1 cellular context compared by ENCODE assay signal in the genomic region with DNA sequence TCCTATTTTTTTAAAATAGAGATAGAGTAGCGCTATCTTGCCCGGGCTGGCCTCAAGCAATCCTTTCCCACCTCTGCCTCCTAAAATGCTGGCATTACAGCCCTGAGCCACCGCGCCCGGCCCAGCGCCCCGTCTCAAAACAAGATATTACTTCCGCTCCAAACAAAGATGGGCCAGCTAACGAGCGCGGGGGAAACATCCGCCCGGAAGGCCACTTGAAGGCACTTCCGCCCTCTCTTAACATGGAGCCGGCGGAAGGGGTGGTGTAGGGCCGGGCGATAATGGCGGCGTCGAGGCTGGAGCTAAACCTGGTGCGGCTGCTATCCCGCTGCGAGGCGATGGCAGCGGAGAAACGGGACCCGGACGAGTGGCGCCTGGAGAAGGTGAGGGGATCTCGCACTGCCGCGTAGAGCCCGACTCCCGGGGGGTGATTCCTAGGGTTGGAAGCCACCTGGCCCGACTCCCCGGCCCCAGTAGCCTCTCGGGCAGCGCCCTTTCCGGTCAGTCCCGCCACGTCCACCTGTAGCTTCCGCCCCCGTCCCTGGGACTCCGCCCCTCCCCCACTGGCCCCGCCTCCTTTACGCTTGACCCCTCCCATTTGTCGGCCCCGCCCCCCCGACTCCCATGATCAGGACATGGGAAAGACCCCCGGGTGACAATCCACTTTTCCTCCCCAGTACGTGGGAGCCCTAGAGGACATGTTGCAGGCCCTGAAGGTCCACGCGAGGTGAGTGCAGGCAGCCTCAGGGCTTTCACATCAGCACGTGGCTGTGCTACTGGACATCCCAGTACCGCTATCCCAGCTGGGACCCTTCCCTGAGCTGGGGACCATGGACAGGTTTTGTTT.
TF ChIP-seq lines count a peak whose summit lies in the region.

A gene with protein sequence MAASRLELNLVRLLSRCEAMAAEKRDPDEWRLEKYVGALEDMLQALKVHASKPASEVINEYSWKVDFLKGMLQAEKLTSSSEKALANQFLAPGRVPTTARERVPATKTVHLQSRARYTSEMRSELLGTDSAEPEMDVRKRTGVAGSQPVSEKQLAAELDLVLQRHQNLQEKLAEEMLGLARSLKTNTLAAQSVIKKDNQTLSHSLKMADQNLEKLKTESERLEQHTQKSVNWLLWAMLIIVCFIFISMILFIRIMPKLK (plus strand): TSS at position 233 of the 847 bp plus-strand sequence. CDS start 49 bp downstream, at position 282.

TF ChIP-seq in IMR-90, 13 proteins besides CTCF, POLR2A, EP300 and RAD21:
- TF ChIP-seq, protein P1, sequence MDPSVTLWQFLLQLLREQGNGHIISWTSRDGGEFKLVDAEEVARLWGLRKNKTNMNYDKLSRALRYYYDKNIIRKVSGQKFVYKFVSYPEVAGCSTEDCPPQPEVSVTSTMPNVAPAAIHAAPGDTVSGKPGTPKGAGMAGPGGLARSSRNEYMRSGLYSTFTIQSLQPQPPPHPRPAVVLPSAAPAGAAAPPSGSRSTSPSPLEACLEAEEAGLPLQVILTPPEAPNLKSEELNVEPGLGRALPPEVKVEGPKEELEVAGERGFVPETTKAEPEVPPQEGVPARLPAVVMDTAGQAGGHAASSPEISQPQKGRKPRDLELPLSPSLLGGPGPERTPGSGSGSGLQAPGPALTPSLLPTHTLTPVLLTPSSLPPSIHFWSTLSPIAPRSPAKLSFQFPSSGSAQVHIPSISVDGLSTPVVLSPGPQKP (IDR thresholded peaks at IDR 0.05; ENCODE audit: borderline replicate concordance, low read depth, low read length), result peak; percentile 33; the same call in 1 of the 2 replicates
- TF ChIP-seq SMC3 (IDR thresholded peaks at IDR 0.05; ENCODE audit: low read depth, low read length) (no peak), MAZ (IDR thresholded peaks at IDR 0.05; ENCODE audit: borderline replicate concordance, low read depth, low read length) (peak; percentile 43; the same call in 1 of the 2 replicates), MXI1 (IDR thresholded peaks at IDR 0.05; ENCODE audit: borderline replicate concordance, low read depth, low read length) (peak; percentile 56; the same call in 1 of the 2 replicates), BHLHE40 (IDR thresholded peaks at IDR 0.05; ENCODE audit: low read depth, low read length) (0 out of 2 replicates have a peak, but pooled peaks have one; percentile 3), CEBPB (IDR thresholded peaks at IDR 0.05; ENCODE audit: low read depth, low read length) (no peak), RFX5 (IDR thresholded peaks at IDR 0.05; ENCODE audit: low read depth, low read length) (no peak), CHD1 (IDR thresholded peaks at IDR 0.05; ENCODE audit: low read depth, low read length) (no peak), RCOR1 (IDR thresholded peaks at IDR 0.05; ENCODE audit: insufficient replicate concordance, low read length) (no peak), MAFK (IDR thresholded peaks at IDR 0.05; ENCODE audit: low read depth, low read length) (no peak), FOS (IDR thresholded peaks at IDR 0.05; ENCODE audit: low read depth, low read length) (no peak), NFE2L2 (IDR thresholded peaks at IDR 0.05; ENCODE audit: low read depth, low read length) (0 out of 2 replicates have a peak, but pooled peaks have one; percentile 2)
- TF ChIP-seq, protein P2, sequence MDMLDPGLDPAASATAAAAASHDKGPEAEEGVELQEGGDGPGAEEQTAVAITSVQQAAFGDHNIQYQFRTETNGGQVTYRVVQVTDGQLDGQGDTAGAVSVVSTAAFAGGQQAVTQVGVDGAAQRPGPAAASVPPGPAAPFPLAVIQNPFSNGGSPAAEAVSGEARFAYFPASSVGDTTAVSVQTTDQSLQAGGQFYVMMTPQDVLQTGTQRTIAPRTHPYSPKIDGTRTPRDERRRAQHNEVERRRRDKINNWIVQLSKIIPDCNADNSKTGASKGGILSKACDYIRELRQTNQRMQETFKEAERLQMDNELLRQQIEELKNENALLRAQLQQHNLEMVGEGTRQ (IDR thresholded peaks at IDR 0.05; ENCODE audit: low read depth, low read length), result no peak; the same call in 1 of the 2 replicates
TF ChIP-seq in IMR-90: peak in this region for 5.
